16 cellular contexts compared by ENCODE assay signal in the genomic region with DNA sequence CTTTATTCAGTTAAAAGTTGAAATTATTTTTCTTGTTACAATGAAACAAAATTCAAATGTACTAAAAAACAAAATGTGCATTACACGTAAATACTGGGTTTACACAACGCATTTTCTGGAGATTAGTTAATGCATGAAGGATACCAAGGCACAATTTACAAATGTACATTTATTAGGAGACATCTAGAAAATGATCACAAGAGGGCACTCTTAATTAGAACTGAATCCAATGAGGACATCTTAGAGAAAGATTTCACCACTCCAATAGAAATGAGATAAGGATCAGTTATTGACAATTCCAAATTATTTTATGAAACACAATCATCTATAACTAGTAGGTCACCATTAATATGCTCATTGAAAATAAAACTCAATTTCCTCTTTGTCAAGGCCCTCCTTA. TPM values are rescaled to one million over a fixed set of nuclear protein-coding genes. Genes with fewer than 3 reads are reported as not detected.
A peak's percentile ranks its signal among the peaks of the same experiment; 100 is the strongest.
DNase-seq lines count a peak whose midpoint lies in the region; ATAC-seq, FAIRE-seq and TF ChIP-seq lines count a peak whose summit lies in the region.
"Had no signal": no experiment of that assay in that cellular context is flagged by ENCODE, and none has a peak within 500 bp of the region (broad histone marks: within the 10 kb centered on the region; RNA-seq: fewer than 3 reads in every experiment).

No MANE protein-coding gene starts in this region.

- H3K4me3 ChIP-seq in OCI-LY3 (ENCODE audit: low read length) (no peak overlapping the region), endodermal cell (ENCODE audit: low read length) (no peak overlapping the region)
- H3K4me3 ChIP-seq: psoas muscle had no signal

- H3K36me3 ChIP-seq in OCI-LY3 (replicated peaks; ENCODE audit: low read depth, low read length), result no peaks in the 10 kb centered on the region
- no peaks in the 10 kb centered on the region for H3K36me3 ChIP-seq in endodermal cell (ENCODE audit: control insufficient read depth, insufficient read depth, low read length)

- WGBS in endodermal cell (ENCODE audit: insufficient coverage in 1 of 2, insufficient read length in 1 of 2), 2 experiments, result 85% methylated on average over 2 of the region's 2 CpGs; no CpG with 5 or more reads in 1 of the 2 experiments

- H3K4me2 ChIP-seq in OCI-LY3 (ENCODE audit: low read length), result no peak overlapping the region

- ATAC-seq in HG03521 (IDR thresholded peaks at IDR 0.05; ENCODE audit: unreplicated experiment) (no peak), HG02798 (IDR thresholded peaks at IDR 0.05; ENCODE audit: poor library complexity, unreplicated experiment) (no peak)
- ATAC-seq: activated CD8-positive, alpha-beta memory T cell treated with anti-CD3 and anti-CD28 coated beads, Interleukin-2, amount 10 ng/mL, durations not matched to agents 7 days and 5 days; activated naive CD8-positive, alpha-beta T cell treated with anti-CD3 and anti-CD28 coated beads, Interleukin-2, amount 50 U/mL, for 24 hours; psoas muscle had no signal

- H3K9me3 ChIP-seq in OCI-LY3 (ENCODE audit: insufficient read depth, low read length) (no peaks in the 10 kb centered on the region), endodermal cell (ENCODE audit: control insufficient read depth, low read length) (no peaks in the 10 kb centered on the region)
- H3K9me3 ChIP-seq: psoas muscle had no signal

- TF ChIP-seq CTCF in D721Med (IDR thresholded peaks at IDR 0.05; ENCODE audit: insufficient read depth, missing control alignments) (peak; percentile 56), OCI-LY3 (IDR thresholded peaks at IDR 0.05; ENCODE audit: low read depth, low read length) (peak; percentile 57), endodermal cell (conservative IDR thresholded peaks at IDR 0.05) (peak; percentile 62)

- H3K4me1 Mint-ChIP-seq in endodermal cell, result peaks cover 5% of the 10 kb centered on the region
- H3K4me1 Mint-ChIP-seq: activated CD8-positive, alpha-beta memory T cell treated with anti-CD3 and anti-CD28 coated beads, Interleukin-2, amount 10 ng/mL, durations not matched to agents 7 days and 5 days; activated naive CD8-positive, alpha-beta T cell treated with anti-CD3 and anti-CD28 coated beads, Interleukin-2, amount 50 U/mL, for 24 hours; memory B cell had no signal

- no peak overlapping the region for H3K27ac ChIP-seq in OCI-LY3 (ENCODE audit: low read length)
- H3K27ac ChIP-seq in endodermal cell (ENCODE audit: low read depth, low read length), result no peak overlapping the region
- H3K27ac ChIP-seq: psoas muscle had no signal

- no peaks in the 10 kb centered on the region for H4K20me1 ChIP-seq in OCI-LY3 (ENCODE audit: insufficient read depth, low read length)

- no peak overlapping the region for H2AFZ ChIP-seq in OCI-LY3 (ENCODE audit: low read depth, low read length)

- no peaks in the 10 kb centered on the region for H3K4me1 ChIP-seq in OCI-LY3 (ENCODE audit: low read length)
- H3K4me1 ChIP-seq in endodermal cell (ENCODE audit: control insufficient read depth, insufficient read depth, low read length), result no peaks in the 10 kb centered on the region
- H3K4me1 ChIP-seq: psoas muscle had no signal

- peak; percentile 81 for FAIRE-seq in D721Med (lab: Jason Lieb, UNC)
- FAIRE-seq: GM12892 had no signal

- H3K27me3 Mint-ChIP-seq in endodermal cell (ENCODE audit: insufficient read depth), result no peaks in the 10 kb centered on the region
- H3K27me3 Mint-ChIP-seq: activated CD8-positive, alpha-beta memory T cell treated with anti-CD3 and anti-CD28 coated beads, Interleukin-2, amount 10 ng/mL, durations not matched to agents 7 days and 5 days; activated naive CD8-positive, alpha-beta T cell treated with anti-CD3 and anti-CD28 coated beads, Interleukin-2, amount 50 U/mL, for 24 hours; memory B cell had no signal

- H3K27ac Mint-ChIP-seq in endodermal cell, result no peak overlapping the region
- H3K27ac Mint-ChIP-seq: activated CD8-positive, alpha-beta memory T cell treated with anti-CD3 and anti-CD28 coated beads, Interleukin-2, amount 10 ng/mL, durations not matched to agents 7 days and 5 days; activated naive CD8-positive, alpha-beta T cell treated with anti-CD3 and anti-CD28 coated beads, Interleukin-2, amount 50 U/mL, for 24 hours; memory B cell had no signal

- no peaks in the 10 kb centered on the region for H3K9me3 Mint-ChIP-seq in endodermal cell

- no peaks in the 10 kb centered on the region for H3K79me2 ChIP-seq in OCI-LY3 (ENCODE audit: low read length)

- DNase-seq in D721Med (ENCODE audit: insufficient read length, low spot score) (no peak), HS-5 (ENCODE audit: low read depth) (peak; percentile 26), endodermal cell (no peak), activated gamma-delta T cell (lab: John Stamatoyannopoulos, UW) (no peak), epidermal melanocyte (ENCODE audit: insufficient read length, low spot score) (no peak)
- DNase-seq: activated CD8-positive, alpha-beta memory T cell treated with anti-CD3 and anti-CD28 coated beads, Interleukin-2, amount 10 ng/mL, durations not matched to agents 7 days and 5 days; activated naive CD8-positive, alpha-beta T cell treated with anti-CD3 and anti-CD28 coated beads, Interleukin-2, amount 50 U/mL, for 24 hours; effector memory CD4-positive, alpha-beta T cell; psoas muscle; stimulated activated CD4-positive, alpha-beta T cell treated with anti-CD3 and anti-CD28 coated beads, Interleukin-4, amount 100 ng/mL, for 24 hours; T-helper 9 cell had no signal

- H3K4me3 Mint-ChIP-seq in endodermal cell, result no peak overlapping the region
- H3K4me3 Mint-ChIP-seq: activated CD8-positive, alpha-beta memory T cell treated with anti-CD3 and anti-CD28 coated beads, Interleukin-2, amount 10 ng/mL, durations not matched to agents 7 days and 5 days; activated naive CD8-positive, alpha-beta T cell treated with anti-CD3 and anti-CD28 coated beads, Interleukin-2, amount 50 U/mL, for 24 hours; memory B cell had no signal

- no peaks in the 10 kb centered on the region for H3K27me3 ChIP-seq in OCI-LY3 (ENCODE audit: low read depth, low read length)
- no peaks in the 10 kb centered on the region for H3K27me3 ChIP-seq in endodermal cell (ENCODE audit: control insufficient read depth, insufficient read depth, low read length, poor library complexity, severe bottlenecking)

- H3K36me3 Mint-ChIP-seq in endodermal cell (ENCODE audit: low read depth), result no peaks in the 10 kb centered on the region
- H3K36me3 Mint-ChIP-seq: activated CD8-positive, alpha-beta memory T cell treated with anti-CD3 and anti-CD28 coated beads, Interleukin-2, amount 10 ng/mL, durations not matched to agents 7 days and 5 days; memory B cell had no signal

- H3K9ac ChIP-seq in OCI-LY3 (ENCODE audit: low read length) (no peak overlapping the region), endodermal cell (ENCODE audit: extremely low read depth, low read length, poor library complexity, severe bottlenecking) (no peak overlapping the region)

RNA-seq across cellular contexts. Expression of a gene that starts 36.6 kb away (rescaled TPM):
- 1 to 10 TPM in 1 of 2 donors, under 1 TPM in 1; 0.90 to 1.9 TPM for total RNA-seq in endodermal cell
- polyA plus RNA-seq in endodermal cell (2013, experiment 1 of 2), result 1.7 TPM
- 1.4 TPM for polyA plus RNA-seq in endodermal cell (2013, experiment 2 of 2)
- total RNA-seq: activated CD8-positive, alpha-beta memory T cell treated with anti-CD3 and anti-CD28 coated beads, Interleukin-2, amount 10 ng/mL, durations not matched to agents 7 days and 5 days; psoas muscle had no signal
- polyA plus RNA-seq: psoas muscle had no signal
